ENCODE assay signal across 22 cellular contexts in genomic region chr9:38253200-38253599, GRCh38.
"Had no signal": no experiment of that assay in that cellular context is flagged by ENCODE, and none has a peak within 500 bp of the region (broad histone marks: within the 10 kb centered on the region; RNA-seq: fewer than 3 reads in every experiment).

No MANE protein-coding gene starts in this region.

- H3K9ac ChIP-seq: KMS-11 had no signal

- DNase-seq: activated CD4-positive, alpha-beta T cell treated with anti-CD3 and anti-CD28 coated beads for 4 hours; activated CD4-positive, alpha-beta T cell treated with anti-CD3 and anti-CD28 coated beads, Interleukin-2, amount 50 U/mL, for 48 hours; activated gamma-delta T cell; activated naive CD4-positive, alpha-beta T cell treated with anti-CD3 and anti-CD28 coated beads for 36 hours; activated T-cell treated with anti-CD3 and anti-CD28 coated beads for 4 hours; activated T-cell treated with anti-CD3 and anti-CD28 coated beads, Interleukin-2, amount 50 U/mL, for 48 hours; amygdala; NCI-H1092 treated with DMSO at 0.1 percent for 48 hours; NCI-H1417 treated with DMSO at 0.1 percent for 48 hours; NCI-H1694; NCI-H2029; NCI-H2107; NCI-H2171 treated with DMSO at 0.1 percent for 48 hours; NCI-H226; NCI-H526; NCI-H774; SIG-M5; T-helper 2 cell; T1000 had no signal

- H3K4me2 ChIP-seq: KMS-11 had no signal

- ATAC-seq: activated CD4-positive, CD25-positive, alpha-beta regulatory T cell treated with anti-CD3 and anti-CD28 coated beads, Interleukin-2, amount 50 U/mL, for 24 hours; activated T-helper 17 cell treated with anti-CD3 and anti-CD28 coated beads, Interleukin-2, amount 50 U/mL, for 72 hours had no signal

- H3K27ac ChIP-seq: KMS-11 had no signal
